Comparison of ENCODE assay signal across 15 cellular contexts in genomic region chr22:35611891-35612576, GRCh38. TPM values are rescaled to one million over a fixed set of nuclear protein-coding genes. Genes with fewer than 3 reads are reported as not detected.
A peak's percentile ranks its signal among the peaks of the same experiment; 100 is the strongest.
DNase-seq lines count a peak whose midpoint lies in the region; ATAC-seq and TF ChIP-seq lines count a peak whose summit lies in the region.
"Had no signal": no experiment of that assay in that cellular context is flagged by ENCODE, and none has a peak within 500 bp of the region (broad histone marks: within the 10 kb centered on the region; RNA-seq: fewer than 3 reads in every experiment).

No MANE protein-coding gene starts in this region.

- no peaks in the 10 kb centered on the region for H3K4me1 ChIP-seq in colonic mucosa
- H3K4me1 ChIP-seq: vagina had no signal

- H3K27me3 ChIP-seq in colonic mucosa: no peaks in the 10 kb centered on the region
- H3K27me3 ChIP-seq: ovary, vagina had no signal

- H3K4me1 Mint-ChIP-seq in activated CD8-positive, alpha-beta memory T cell treated with anti-CD3 and anti-CD28 coated beads, Interleukin-2, amount 10 ng/mL, durations not matched to agents 7 days and 5 days: peaks cover 26% of the 10 kb centered on the region
- peaks cover 29% of the 10 kb centered on the region for H3K4me1 Mint-ChIP-seq in stimulated activated effector memory CD8-positive, alpha-beta T cell treated with anti-CD3 and anti-CD28 coated beads, Interleukin-12 subunit alpha, Interleukin-12 subunit beta, amount 100 ng/mL, for 72 hours
- H3K4me1 Mint-ChIP-seq: mesothelial cell of epicardium had no signal

- no peak overlapping the region for H3K4me3 ChIP-seq in colonic mucosa
- H3K4me3 ChIP-seq: coronary artery, ovary, vagina had no signal

- H3K9ac ChIP-seq in colonic mucosa (ENCODE audit: low read depth in 2 of 2, low read length in 2 of 2): peak overlapping the region; percentile 2 to 30

- H3K27ac Mint-ChIP-seq in activated CD8-positive, alpha-beta memory T cell treated with anti-CD3 and anti-CD28 coated beads, Interleukin-2, amount 10 ng/mL, durations not matched to agents 7 days and 5 days: peak overlapping the region; percentile 41
- H3K27ac Mint-ChIP-seq in stimulated activated effector memory CD8-positive, alpha-beta T cell treated with anti-CD3 and anti-CD28 coated beads, Interleukin-12 subunit alpha, Interleukin-12 subunit beta, amount 100 ng/mL, for 72 hours: peak overlapping the region; percentile 58
- H3K27ac Mint-ChIP-seq: mesothelial cell of epicardium had no signal

- H3K4me3 Mint-ChIP-seq in activated CD8-positive, alpha-beta memory T cell treated with anti-CD3 and anti-CD28 coated beads, Interleukin-2, amount 10 ng/mL, durations not matched to agents 7 days and 5 days: no peak overlapping the region
- H3K4me3 Mint-ChIP-seq in stimulated activated effector memory CD8-positive, alpha-beta T cell treated with anti-CD3 and anti-CD28 coated beads, Interleukin-12 subunit alpha, Interleukin-12 subunit beta, amount 100 ng/mL, for 72 hours: peak overlapping the region; percentile 32
- H3K4me3 Mint-ChIP-seq: mesothelial cell of epicardium had no signal

- peaks cover 20% of the 10 kb centered on the region for H3K27me3 Mint-ChIP-seq in activated CD8-positive, alpha-beta memory T cell treated with anti-CD3 and anti-CD28 coated beads, Interleukin-2, amount 10 ng/mL, durations not matched to agents 7 days and 5 days

- peak overlapping the region; percentile 47 for H3K27ac ChIP-seq in colonic mucosa
- H3K27ac ChIP-seq: coronary artery, ovary, vagina had no signal

- CTCF ChIA-PET in activated CD8-positive, alpha-beta memory T cell treated with anti-CD3 and anti-CD28 coated beads, Interleukin-2, amount 10 ng/mL, durations not matched to agents 7 days and 5 days (lab: Charles Lee): interaction anchor here (0.9 kb wide), 1 partner anchor 16 kb away, joined by 5 read pairs; no protein-coding TSS in a partner anchor

- TF ChIP-seq CTCF in colonic mucosa (IDR thresholded peaks at IDR 0.05): no peak

- H3K36me3 ChIP-seq in colonic mucosa: no peaks in the 10 kb centered on the region
- H3K36me3 ChIP-seq: ovary, vagina had no signal

- H3K9me3 ChIP-seq in colonic mucosa: no peaks in the 10 kb centered on the region
- H3K9me3 ChIP-seq: ovary, vagina had no signal

- DNase-seq in activated CD8-positive, alpha-beta memory T cell treated with anti-CD3 and anti-CD28 coated beads, Interleukin-2, amount 10 ng/mL, durations not matched to agents 7 days and 5 days: no peak
- no peak for DNase-seq in activated CD8-positive, alpha-beta memory T cell treated with anti-CD3 and anti-CD28 coated beads, Interleukin-2, amount 50 U/mL, for 48 hours
- peak; percentile 60 to 89 for DNase-seq in NOMO-1 (lab: John Stamatoyannopoulos, UW; ENCODE audit: unreplicated experiment in 2 of 2)
- peak; percentile 51 for DNase-seq in colonic mucosa
- DNase-seq in stimulated activated effector memory CD8-positive, alpha-beta T cell treated with anti-CD3 and anti-CD28 coated beads, Interleukin-12 subunit alpha, Interleukin-12 subunit beta, amount 100 ng/mL, for 72 hours (ENCODE audit: low spot score in 2 of 2): no peak
- no peak for DNase-seq in amygdala (lab: John Stamatoyannopoulos, UW)
- no peak for DNase-seq in dermis blood vessel endothelial cell
- no peak for DNase-seq in NCI-H2196 treated with DMSO at 0.1 percent for 48 hours (lab: John Stamatoyannopoulos, UW; ENCODE audit: unreplicated experiment)
- DNase-seq: DMS79 treated with DMSO at 0.1 percent for 48 hours, T-helper 9 cell had no signal

- no peaks in the 10 kb centered on the region for H3K36me3 Mint-ChIP-seq in activated CD8-positive, alpha-beta memory T cell treated with anti-CD3 and anti-CD28 coated beads, Interleukin-2, amount 10 ng/mL, durations not matched to agents 7 days and 5 days
- H3K36me3 Mint-ChIP-seq in stimulated activated effector memory CD8-positive, alpha-beta T cell treated with anti-CD3 and anti-CD28 coated beads, Interleukin-12 subunit alpha, Interleukin-12 subunit beta, amount 100 ng/mL, for 72 hours: no peaks in the 10 kb centered on the region
- H3K36me3 Mint-ChIP-seq: mesothelial cell of epicardium had no signal

- intact Hi-C loops in colonic mucosa (cut with DNase I): no loop called here

- peak; percentile 31 for ATAC-seq in activated CD8-positive, alpha-beta memory T cell treated with anti-CD3 and anti-CD28 coated beads, Interleukin-2, amount 10 ng/mL, durations not matched to agents 7 days and 5 days
- peak; percentile 79 for ATAC-seq in stimulated activated effector memory CD8-positive, alpha-beta T cell treated with anti-CD3 and anti-CD28 coated beads, Interleukin-12 subunit alpha, Interleukin-12 subunit beta, amount 100 ng/mL, for 72 hours

- H3K9me3 Mint-ChIP-seq in activated CD8-positive, alpha-beta memory T cell treated with anti-CD3 and anti-CD28 coated beads, Interleukin-2, amount 10 ng/mL, durations not matched to agents 7 days and 5 days (ENCODE audit: low read depth): no peaks in the 10 kb centered on the region
- no peaks in the 10 kb centered on the region for H3K9me3 Mint-ChIP-seq in stimulated activated effector memory CD8-positive, alpha-beta T cell treated with anti-CD3 and anti-CD28 coated beads, Interleukin-12 subunit alpha, Interleukin-12 subunit beta, amount 100 ng/mL, for 72 hours
- H3K9me3 Mint-ChIP-seq: mesothelial cell of epicardium had no signal

RNA-seq across cellular contexts. Expression of gene MB, which starts 5.1 kb away (rescaled TPM):
- total RNA-seq in activated CD8-positive, alpha-beta memory T cell treated with anti-CD3 and anti-CD28 coated beads, Interleukin-2, amount 10 ng/mL, durations not matched to agents 7 days and 5 days: 1 to 10 TPM in 1 of 2 experiments, not detected in 1; 2.6 TPM
- total RNA-seq in colonic mucosa: 1 to 10 TPM; 2.9 to 8.8 TPM
- total RNA-seq in dermis blood vessel endothelial cell: not detected in 2 replicates
- total RNA-seq: fibroblast of lung, mesothelial cell of epicardium, vagina had no signal

RNA-seq across cellular contexts. Expression of gene APOL6, which starts 36.2 kb away (rescaled TPM):
- total RNA-seq in activated CD8-positive, alpha-beta memory T cell treated with anti-CD3 and anti-CD28 coated beads, Interleukin-2, amount 10 ng/mL, durations not matched to agents 7 days and 5 days: 10 to 100 TPM; 59.9 to 65.2 TPM
- total RNA-seq in colonic mucosa (10 to 100 TPM; 31.4 to 40.3 TPM), dermis blood vessel endothelial cell (12.1 and 14.6 TPM in 2 replicates)

Comparison
In these comparisons a context has a peak if more than half of its experiments do, and no peak if none do; other contexts are left out.
1. DNase-seq: peak in NOMO-1 (2 of 2) and colonic mucosa (single experiment); none in activated CD8-positive, alpha-beta memory T cell treated with anti-CD3 and anti-CD28 coated beads, Interleukin-2, amount 10 ng/mL, durations not matched to agents 7 days and 5 days (single experiment), activated CD8-positive, alpha-beta memory T cell treated with anti-CD3 and anti-CD28 coated beads, Interleukin-2, amount 50 U/mL, for 48 hours (single experiment), stimulated activated effector memory CD8-positive, alpha-beta T cell treated with anti-CD3 and anti-CD28 coated beads, Interleukin-12 subunit alpha, Interleukin-12 subunit beta, amount 100 ng/mL, for 72 hours (0 of 2), amygdala (0 of 56), dermis blood vessel endothelial cell (single experiment) and NCI-H2196 treated with DMSO at 0.1 percent for 48 hours (single experiment).